8 cellular contexts compared by ENCODE assay signal in genomic region chr14:56474419-56475022, GRCh38.
DNase-seq lines count a peak whose midpoint lies in the region; FAIRE-seq and TF ChIP-seq lines count a peak whose summit lies in the region.

No MANE protein-coding gene starts in this region.

- H3K79me2 ChIP-seq in astrocyte (ENCODE audit: insufficient read depth, low read length), result no peaks in the 10 kb centered on the region

- no peaks in the 10 kb centered on the region for H3K27me3 ChIP-seq in astrocyte (ENCODE audit: insufficient read depth, low read length)

- H3K27ac ChIP-seq in astrocyte (ENCODE audit: low read depth, low read length), result no peak overlapping the region

- H3K27ac Mint-ChIP-seq in astrocyte (ENCODE audit: unreplicated experiment) (no peak overlapping the region), type B pancreatic cell (no peak overlapping the region)

- no peaks in the 10 kb centered on the region for H4K20me1 ChIP-seq in astrocyte (ENCODE audit: insufficient read depth, low read length)

- no peaks in the 10 kb centered on the region for H3K36me3 Mint-ChIP-seq in astrocyte (ENCODE audit: low read depth, unreplicated experiment)
- H3K36me3 Mint-ChIP-seq in type B pancreatic cell, result no peaks in the 10 kb centered on the region

- H3K4me3 Mint-ChIP-seq in astrocyte (ENCODE audit: unreplicated experiment) (no peak overlapping the region), type B pancreatic cell (no peak overlapping the region)

- H3K27me3 Mint-ChIP-seq in astrocyte (ENCODE audit: low read depth, unreplicated experiment), result peaks cover 11% of the 10 kb centered on the region
- peaks cover 19% of the 10 kb centered on the region for H3K27me3 Mint-ChIP-seq in type B pancreatic cell

- no peak overlapping the region for H3K9ac ChIP-seq in astrocyte (ENCODE audit: low read length)

- TF ChIP-seq CTCF in GM13977 (IDR thresholded peaks at IDR 0.05; ENCODE audit: extremely low read depth, insufficient read depth, missing control alignments) (peak; percentile 82), astrocyte (IDR thresholded peaks at IDR 0.05; ENCODE audit: insufficient read depth, low read depth, low read length) (peak; percentile 90), type B pancreatic cell (conservative IDR thresholded peaks at IDR 0.05) (peak; percentile 95)

- no peaks in the 10 kb centered on the region for H3K9me3 ChIP-seq in astrocyte (ENCODE audit: insufficient read depth, low read depth, low read length)

- H3K4me1 ChIP-seq in astrocyte (ENCODE audit: insufficient read depth, low read length), result no peaks in the 10 kb centered on the region

- H3K9me3 Mint-ChIP-seq in astrocyte (ENCODE audit: unreplicated experiment), result peaks cover 6% of the 10 kb centered on the region
- no peaks in the 10 kb centered on the region for H3K9me3 Mint-ChIP-seq in type B pancreatic cell

- DNase-seq in AG20443 (ENCODE audit: low spot score), result peak; percentile 45
- DNase-seq in GM13977 (ENCODE audit: low spot score), result peak; percentile 51
- peak; percentile 71 for DNase-seq in NCI-H2107 (lab: John Stamatoyannopoulos, UW)
- peak; percentile 14 for DNase-seq in astrocyte (ENCODE audit: low read depth)
- DNase-seq in iris pigment epithelial cell (ENCODE audit: low read depth), result peak; percentile 28
- no peak for DNase-seq in type B pancreatic cell (ENCODE audit: extremely low spot score, unreplicated experiment)
- DNase-seq in activated naive CD4-positive, alpha-beta T cell treated with anti-CD3 and anti-CD28 coated beads, Interleukin-2, amount 50 U/mL, for 16 hours, result no peak
- no peak for DNase-seq in stimulated activated naive CD4-positive, alpha-beta T cell treated with Interleukin-2 at 50 U/mL for 16 hours (lab: John Stamatoyannopoulos, UW)

- no peak overlapping the region for H3K4me2 ChIP-seq in astrocyte (ENCODE audit: low read length)

- FAIRE-seq in astrocyte (lab: Jason Lieb, UNC), result peak; percentile 89

- in situ Hi-C loops in GM13977 (cut with MboI; ENCODE audit: low pct_unique_long_range_greater_than_20kb, low sequenced_read_pairs, unreplicated experiment), result loop anchor here (25.0 kb wide), 4 partner anchors 713 to 1037 kb away; partner anchors contain the start of gene TBPL2

- H3K4me3 ChIP-seq in astrocyte (ENCODE audit: insufficient read depth, low read depth, low read length), result no peak overlapping the region

- H3K36me3 ChIP-seq in astrocyte (ENCODE audit: insufficient read depth, low read length), result no peaks in the 10 kb centered on the region

- H3K4me1 Mint-ChIP-seq in astrocyte (ENCODE audit: low read depth, unreplicated experiment) (no peaks in the 10 kb centered on the region), type B pancreatic cell (ENCODE audit: unreplicated experiment) (no peaks in the 10 kb centered on the region)

- H2AFZ ChIP-seq in astrocyte (ENCODE audit: low read depth, low read length), result no peak overlapping the region

Comparison
In these comparisons a context has a peak if more than half of its experiments do, and no peak if none do; other contexts are left out.
1. DNase-seq: peak in AG20443 (single experiment), GM13977 (single experiment), NCI-H2107 (single experiment), astrocyte (single experiment) and iris pigment epithelial cell (single experiment); none in type B pancreatic cell (single experiment), activated naive CD4-positive, alpha-beta T cell treated with anti-CD3 and anti-CD28 coated beads, Interleukin-2, amount 50 U/mL, for 16 hours (single experiment) and stimulated activated naive CD4-positive, alpha-beta T cell treated with Interleukin-2 at 50 U/mL for 16 hours (single experiment).
2. Peak in every context shown above with its lines, with median percentiles within 50 percentile points of each other: CTCF ChIP-seq.